ENCODE assay signal across 11 cellular contexts in the genomic region with DNA sequence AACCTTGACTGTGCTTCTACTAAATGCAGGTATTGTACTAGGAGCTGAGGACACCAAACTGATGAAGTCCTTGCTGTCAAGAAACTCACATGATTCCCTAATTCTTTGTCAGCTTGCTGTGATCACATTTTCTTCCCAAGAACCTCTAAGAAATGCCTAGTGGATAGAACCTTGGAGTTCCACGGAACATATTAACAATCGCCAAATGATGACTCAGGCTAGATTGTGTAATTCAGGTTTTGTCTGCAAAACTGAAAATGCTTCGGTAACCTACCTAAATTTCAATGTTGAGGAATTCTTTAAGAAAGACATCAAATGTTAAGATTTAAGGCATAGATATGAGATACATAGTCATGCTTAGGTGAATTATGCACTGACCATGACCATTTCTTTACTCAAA. TPM values are rescaled to one million over a fixed set of nuclear protein-coding genes. Genes with fewer than 3 reads are reported as not detected.
A peak's percentile ranks its signal among the peaks of the same experiment; 100 is the strongest.
DNase-seq lines count a peak whose midpoint lies in the region; ATAC-seq and TF ChIP-seq lines count a peak whose summit lies in the region.
"Had no signal": no experiment of that assay in that cellular context is flagged by ENCODE, and none has a peak within 500 bp of the region (broad histone marks: within the 10 kb centered on the region; RNA-seq: fewer than 3 reads in every experiment).

No MANE protein-coding gene starts in this region.

- no peak for ATAC-seq in HG03139 (IDR thresholded peaks at IDR 0.05; ENCODE audit: unreplicated experiment)
- ATAC-seq: stimulated activated naive B cell treated with anti-CD40 and anti-IgM and Interleukin-4, amounts not matched to agents 10 μg/mL and 1 μg/mL and 100 μg/mL, for 72 hours had no signal

- no peaks in the 10 kb centered on the region for H3K27me3 Mint-ChIP-seq in activated T-cell treated with anti-CD3 and anti-CD28 coated beads, Interleukin-2, amount 50 U/mL, for 24 hours
- H3K27me3 Mint-ChIP-seq: stimulated activated naive B cell treated with anti-CD40 and anti-IgM and Interleukin-4, amounts not matched to agents 10 μg/mL and 1 μg/mL and 100 μg/mL, for 72 hours had no signal

- H3K4me3 ChIP-seq in WI38 (ENCODE audit: low read depth, low read length) (peak overlapping the region; percentile 39), foreskin fibroblast (ENCODE audit: low read depth in 1 of 2, low read length in 2 of 2) (peak overlapping the region; percentile 6 to 22), transverse colon (no peak overlapping the region)

- H3K4me3 Mint-ChIP-seq in activated T-cell treated with anti-CD3 and anti-CD28 coated beads, Interleukin-2, amount 50 U/mL, for 24 hours: peak overlapping the region; percentile 89

- intact Hi-C loops in transverse colon (cut with DNase I; ENCODE audit: low total_unique reads): no loop called here

- no peaks in the 10 kb centered on the region for H3K27me3 ChIP-seq in transverse colon

- TF ChIP-seq EP300 in transverse colon (IDR thresholded peaks at IDR 0.05; ENCODE audit: low read depth): no peak

- H3K9me3 Mint-ChIP-seq in activated T-cell treated with anti-CD3 and anti-CD28 coated beads, Interleukin-2, amount 50 U/mL, for 24 hours: no peaks in the 10 kb centered on the region
- H3K9me3 Mint-ChIP-seq: stimulated activated naive B cell treated with anti-CD40 and anti-IgM and Interleukin-4, amounts not matched to agents 10 μg/mL and 1 μg/mL and 100 μg/mL, for 72 hours had no signal

- TF ChIP-seq POLR2A in transverse colon (IDR thresholded peaks at IDR 0.05): no peak

- WGBS in transverse colon (ENCODE audit: low coverage in 1 of 2), 2 donors: 49 to 57% methylated on average over 3 of the region's 3 CpGs

- no peaks in the 10 kb centered on the region for H3K9me3 ChIP-seq in transverse colon

- peaks cover 25% of the 10 kb centered on the region for H3K36me3 Mint-ChIP-seq in activated T-cell treated with anti-CD3 and anti-CD28 coated beads, Interleukin-2, amount 50 U/mL, for 24 hours (ENCODE audit: low read depth)

- TF ChIP-seq CTCF in WI38 (IDR thresholded peaks at IDR 0.05; ENCODE audit: low read depth, low read length) (no peak), foreskin fibroblast (IDR thresholded peaks at IDR 0.05; ENCODE audit: low read depth, low read length) (no peak), transverse colon (IDR thresholded peaks at IDR 0.05) (no peak)

- peaks cover 39% of the 10 kb centered on the region for H3K4me1 Mint-ChIP-seq in activated T-cell treated with anti-CD3 and anti-CD28 coated beads, Interleukin-2, amount 50 U/mL, for 24 hours (ENCODE audit: low read depth)

- peak overlapping the region; percentile 98 for H3K27ac Mint-ChIP-seq in activated T-cell treated with anti-CD3 and anti-CD28 coated beads, Interleukin-2, amount 50 U/mL, for 24 hours

- DNase-seq in activated T-cell treated with anti-CD3 and anti-CD28 coated beads, Interleukin-2, amount 50 U/mL, for 24 hours: no peak
- no peak for DNase-seq in activated T-cell treated with anti-CD3 and anti-CD28 coated beads, Interleukin-2, amount 50 U/mL, for 1 hour
- DNase-seq in foreskin fibroblast (peak; percentile 67 to 84), transverse colon (no peak), NCI-H2171 (lab: John Stamatoyannopoulos, UW) (no peak), GDM1 (lab: John Stamatoyannopoulos, UW) (no peak)
- DNase-seq: activated gamma-delta T cell; KG1; stimulated activated naive B cell treated with anti-CD40 and anti-IgM and Interleukin-4, amounts not matched to agents 10 μg/mL and 1 μg/mL and 100 μg/mL, for 72 hours had no signal

- H3K4me1 ChIP-seq in transverse colon: peaks cover 8 to 34% (median 28%) of the 10 kb centered on the region in 4 donors

- in situ Hi-C loops in transverse colon (cut with MboI; ENCODE audit: low pct_ligation_motif_present in 1 of 4, low pct_unique_long_range_greater_than_20kb in 1 of 4, low sequenced_read_pairs in 3 of 4): loop anchor here in 1 of 4 donors (10.0 kb wide), 1 partner anchor 51 kb away; no protein-coding TSS in a partner anchor

- H3K27ac ChIP-seq in transverse colon: peak overlapping the region; percentile 96 to 98 (median 98)

- H3K36me3 ChIP-seq in transverse colon: peaks cover 0 to 7% (median 3%) of the 10 kb centered on the region in 4 donors

RNA-seq across cellular contexts. Expression of a gene that starts 1.7 kb away (rescaled TPM):
- total RNA-seq in transverse colon: 10 to 100 TPM in 3 of 4 donors, 1 to 10 TPM in 1; 2.0 to 79.7 (median 69.9) TPM

Comparison
In these comparisons a context has a peak if more than half of its experiments do, and no peak if none do; other contexts are left out.
1. DNase-seq: peak in foreskin fibroblast (2 of 2); none in activated T-cell treated with anti-CD3 and anti-CD28 coated beads, Interleukin-2, amount 50 U/mL, for 24 hours (single experiment), activated T-cell treated with anti-CD3 and anti-CD28 coated beads, Interleukin-2, amount 50 U/mL, for 1 hour (single experiment), transverse colon (single experiment), NCI-H2171 (single experiment) and GDM1 (single experiment).
2. H3K4me3 ChIP-seq: peak in WI38 (single experiment) and foreskin fibroblast (2 of 2); none in transverse colon (0 of 4).